Comparison of ENCODE assay signal across 15 cellular contexts in the genomic region with DNA sequence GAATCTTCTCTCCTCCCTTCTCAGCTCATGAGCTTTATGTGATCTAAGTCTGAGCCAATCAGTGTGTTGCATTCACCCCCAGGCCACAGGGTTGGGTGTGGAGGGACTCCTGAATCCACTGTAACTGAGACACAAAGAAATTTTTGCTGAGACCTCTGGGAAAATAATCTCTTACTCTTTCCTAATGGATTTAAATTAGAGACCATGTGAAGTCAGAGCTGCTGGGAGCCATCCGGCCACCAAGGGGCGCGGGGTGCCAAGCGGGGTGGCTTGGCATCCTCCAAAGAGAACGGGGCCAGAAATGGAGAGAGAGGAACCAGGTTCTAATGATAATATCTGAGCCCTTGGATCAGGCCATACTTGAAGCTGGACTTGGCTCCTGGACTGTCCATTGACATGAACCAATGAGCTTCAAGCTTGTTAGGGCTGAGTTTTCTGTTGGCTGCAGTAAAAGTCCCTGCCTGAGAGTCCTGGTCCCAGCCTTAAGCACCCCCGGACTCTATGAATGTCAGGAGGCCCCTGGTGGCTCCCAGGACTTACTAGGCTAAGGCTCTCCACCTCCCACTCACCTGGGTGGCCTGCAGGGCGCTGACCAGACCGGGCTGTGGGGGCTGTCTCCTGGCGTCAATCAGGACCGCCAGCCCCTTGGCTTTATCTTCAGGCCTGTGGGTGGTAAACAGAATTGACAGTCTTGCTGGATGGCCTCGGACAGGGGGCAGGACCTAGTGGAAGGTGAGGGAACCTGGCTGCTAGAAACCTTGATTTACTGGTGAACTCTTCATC. TPM values are rescaled to one million over a fixed set of nuclear protein-coding genes. Genes with fewer than 3 reads are reported as not detected.
DNase-seq lines count a peak whose midpoint lies in the region; FAIRE-seq and TF ChIP-seq lines count a peak whose summit lies in the region.
"Had no signal": no experiment of that assay in that cellular context is flagged by ENCODE, and none has a peak within 500 bp of the region (broad histone marks: within the 10 kb centered on the region; RNA-seq: fewer than 3 reads in every experiment).

No MANE protein-coding gene starts in this region.

- H2AK5ac ChIP-seq in neuronal stem cell (ENCODE audit: low read depth, low read length): no peak overlapping the region

- H3K36me3 Mint-ChIP-seq in HFFc6 (ENCODE audit: low read depth) (no peaks in the 10 kb centered on the region), astrocyte (ENCODE audit: low read depth, unreplicated experiment) (no peaks in the 10 kb centered on the region)
- H3K36me3 Mint-ChIP-seq: CD8-positive, alpha-beta memory T cell had no signal

- no peaks in the 10 kb centered on the region for H4K20me1 ChIP-seq in astrocyte (ENCODE audit: insufficient read depth, low read length)

- no peak overlapping the region for H3K4me2 ChIP-seq in astrocyte (ENCODE audit: low read length)
- H3K4me2 ChIP-seq in neuronal stem cell (ENCODE audit: insufficient read depth, low read length, poor library complexity, severe bottlenecking): no peak overlapping the region
- H3K4me2 ChIP-seq: A549 had no signal

- H3K4me3 ChIP-seq in astrocyte (ENCODE audit: insufficient read depth, low read depth, low read length) (no peak overlapping the region), neuronal stem cell (ENCODE audit: low read length in 2 of 2) (no peak overlapping the region), tibial artery (no peak overlapping the region)
- H3K4me3 ChIP-seq: A549, GM23248 had no signal

- H3K9ac ChIP-seq in astrocyte (ENCODE audit: low read length): no peak overlapping the region
- no peak overlapping the region for H3K9ac ChIP-seq in neuronal stem cell (ENCODE audit: low read depth, low read length, poor library complexity)
- H3K9ac ChIP-seq: GM23248 had no signal

- no peak overlapping the region for H3K23ac ChIP-seq in neuronal stem cell (ENCODE audit: low read depth, low read length, poor library complexity)

- H3K9me3 ChIP-seq in astrocyte (ENCODE audit: insufficient read depth, low read depth, low read length) (no peaks in the 10 kb centered on the region), neuronal stem cell (replicated peaks in 1 of 2; ENCODE audit: control insufficient read depth in 2 of 2, insufficient read depth in 1 of 2, low read depth in 1 of 2, low read length in 2 of 2) (no peaks in the 10 kb centered on the region), tibial artery (no peaks in the 10 kb centered on the region)
- H3K9me3 ChIP-seq: A549, BE2C had no signal

- DNase-seq in HFFc6: no peak
- no peak for DNase-seq in astrocyte (ENCODE audit: low read depth)
- DNase-seq in neuronal stem cell (ENCODE audit: low spot score): no peak
- DNase-seq in tibial artery: peak; percentile 18 to 33
- no peak for DNase-seq in NCI-H146 (lab: John Stamatoyannopoulos, UW)
- DNase-seq in NCI-H1417 treated with DMSO at 0.1 percent for 48 hours (lab: John Stamatoyannopoulos, UW): no peak
- no peak for DNase-seq in HT-29 (ENCODE audit: low spot score)
- DNase-seq: BE2C; CD8-positive, alpha-beta memory T cell; DMS53; GF-D8; GM23248 had no signal

- H2BK5ac ChIP-seq in neuronal stem cell (ENCODE audit: low read length): no peak overlapping the region

- H3K27ac Mint-ChIP-seq in HFFc6: no peak overlapping the region
- peak overlapping the region; percentile 26 for H3K27ac Mint-ChIP-seq in astrocyte (ENCODE audit: unreplicated experiment)

- no peak overlapping the region for H3K4me3 Mint-ChIP-seq in HFFc6
- no peak overlapping the region for H3K4me3 Mint-ChIP-seq in astrocyte (ENCODE audit: unreplicated experiment)
- H3K4me3 Mint-ChIP-seq: CD14-positive monocyte; CD8-positive, alpha-beta memory T cell had no signal

- H3K27me3 Mint-ChIP-seq in HFFc6 (ENCODE audit: insufficient read depth) (peaks cover 1% of the 10 kb centered on the region; the same call in 1 of the 2 replicates), astrocyte (ENCODE audit: low read depth, unreplicated experiment) (peaks cover 26% of the 10 kb centered on the region)

- intact Hi-C loops in tibial artery (cut with DNase I; ENCODE audit: low total_unique reads): no loop called here

- H3K36me3 ChIP-seq in astrocyte (ENCODE audit: insufficient read depth, low read length) (no peaks in the 10 kb centered on the region), neuronal stem cell (replicated peaks in 1 of 2; ENCODE audit: control insufficient read depth in 2 of 2, insufficient read depth in 2 of 2, low read length in 2 of 2) (no peaks in the 10 kb centered on the region), tibial artery (peaks cover 0 to 8% (median 6%) of the 10 kb centered on the region in 3 donors)
- H3K36me3 ChIP-seq: BE2C had no signal

- no CpG with 5 or more reads among the region's 11 CpGs for WGBS in neuronal stem cell (ENCODE audit: extremely low coverage in 2 of 2, insufficient read length in 2 of 2, insufficient replicate concordance in 1 of 2), 2 donors

- H3K9me3 Mint-ChIP-seq in HFFc6 (no peaks in the 10 kb centered on the region), astrocyte (ENCODE audit: unreplicated experiment) (no peaks in the 10 kb centered on the region)
- H3K9me3 Mint-ChIP-seq: CD8-positive, alpha-beta memory T cell had no signal

- H2BK120ac ChIP-seq in neuronal stem cell (ENCODE audit: low read depth, low read length): no peak overlapping the region

- no peak overlapping the region for H3K18ac ChIP-seq in neuronal stem cell (ENCODE audit: low read length)

- TF ChIP-seq CTCF in HFFc6 (IDR thresholded peaks at IDR 0.05) (peak; percentile 36), astrocyte (IDR thresholded peaks at IDR 0.05; ENCODE audit: insufficient read depth, low read depth, low read length) (no peak), tibial artery (IDR thresholded peaks at IDR 0.05) (no peak)

- H3K27me3 ChIP-seq in astrocyte (ENCODE audit: insufficient read depth, low read length): no peaks in the 10 kb centered on the region
- no peaks in the 10 kb centered on the region for H3K27me3 ChIP-seq in neuronal stem cell (ENCODE audit: control insufficient read depth in 3 of 3, insufficient read depth in 3 of 3, low read depth in 1 of 3, low read length in 3 of 3)
- no peaks in the 10 kb centered on the region for H3K27me3 ChIP-seq in tibial artery
- H3K27me3 ChIP-seq: BE2C had no signal

- H2BK15ac ChIP-seq in neuronal stem cell (ENCODE audit: low read length): no peak overlapping the region

- no peak overlapping the region for H4K91ac ChIP-seq in neuronal stem cell (ENCODE audit: low read depth, low read length, poor library complexity)

- no peak overlapping the region for H3K4ac ChIP-seq in neuronal stem cell (ENCODE audit: low read length)

- no peaks in the 10 kb centered on the region for H3K79me1 ChIP-seq in neuronal stem cell (ENCODE audit: low read depth, low read length)

- H2BK12ac ChIP-seq in neuronal stem cell (ENCODE audit: low read length): no peak overlapping the region

- H2AFZ ChIP-seq in astrocyte (ENCODE audit: low read depth, low read length) (no peak overlapping the region), neuronal stem cell (ENCODE audit: low read length) (peak overlapping the region; percentile 41)
- H2AFZ ChIP-seq: GM23248 had no signal

- FAIRE-seq in astrocyte (lab: Jason Lieb, UNC): no peak
- FAIRE-seq: A549 had no signal

- H3K79me2 ChIP-seq in astrocyte (ENCODE audit: insufficient read depth, low read length): no peaks in the 10 kb centered on the region

- H3K4me1 Mint-ChIP-seq in HFFc6 (ENCODE audit: low read depth) (peaks cover 15% of the 10 kb centered on the region), astrocyte (ENCODE audit: low read depth, unreplicated experiment) (peaks cover 3% of the 10 kb centered on the region)
- H3K4me1 Mint-ChIP-seq: CD8-positive, alpha-beta memory T cell had no signal

- no peak overlapping the region for H3K14ac ChIP-seq in neuronal stem cell (ENCODE audit: low read length)

- H3K4me1 ChIP-seq in astrocyte (ENCODE audit: insufficient read depth, low read length) (peaks cover 6% of the 10 kb centered on the region), neuronal stem cell (ENCODE audit: control insufficient read depth in 2 of 2, insufficient read depth in 1 of 2, low read depth in 1 of 2, low read length in 2 of 2) (no peaks in the 10 kb centered on the region), tibial artery (no peaks in the 10 kb centered on the region)
- H3K4me1 ChIP-seq: A549, BE2C, Caco-2 had no signal

- H3K27ac ChIP-seq in astrocyte (ENCODE audit: low read depth, low read length) (no peak overlapping the region), neuronal stem cell (replicated peaks; ENCODE audit: low read length) (no peak overlapping the region), tibial artery (no peak overlapping the region)
- H3K27ac ChIP-seq: A549, GM23248 had no signal

- H4K8ac ChIP-seq in neuronal stem cell (ENCODE audit: low read depth, low read length): no peak overlapping the region

RNA-seq across cellular contexts. Expression of gene KIAA1755, which starts 32.8 kb away (rescaled TPM):
- total RNA-seq in HFFc6 (2021; fragmentation: NEBNext Ultra II Directional; extraction: Animal tissue kit (Norgen Biotek cat#: 25700)): 1 to 10 TPM; 1.2 to 4.4 (median 2.2) TPM
- total RNA-seq in astrocyte: 0.77 and 1.1 TPM in 2 replicates
- 0.33 TPM for polyA plus RNA-seq in neuronal stem cell (2013, experiment 1 of 2)
- polyA plus RNA-seq in neuronal stem cell (2013, experiment 2 of 2): 0.21 TPM
- total RNA-seq in HT-29 (2014; rRNA removed; shearing (Covaris generic)): 0.05 TPM in 1 of 2 replicates, not detected in the other
- total RNA-seq: CD8-positive, alpha-beta memory T cell had no signal
- polyA plus RNA-seq: CD14-positive monocyte; CD8-positive, alpha-beta memory T cell had no signal

Comparison
In these comparisons a context has a peak if more than half of its experiments do, and no peak if none do; other contexts are left out.
1. DNase-seq: peak in tibial artery (2 of 2); none in HFFc6 (single experiment), astrocyte (single experiment), neuronal stem cell (single experiment), NCI-H146 (single experiment), NCI-H1417 treated with DMSO at 0.1 percent for 48 hours (single experiment) and HT-29 (single experiment).